Comparison of ENCODE assay signal across 1 cellular context in genomic region chr18:8630546-8630945, GRCh38.
A peak's percentile ranks its signal among the peaks of the same experiment; 100 is the strongest.
TF ChIP-seq lines count a peak whose summit lies in the region.

No MANE protein-coding gene starts in this region.

TF ChIP-seq in HepG2, 621 proteins besides CTCF, POLR2A, EP300 and RAD21 (continued from another document and continues in another):
- TF ChIP-seq ZBTB10 (CRISPR knock-in tag; IDR thresholded peaks at IDR 0.05; ENCODE audit: borderline replicate concordance): no peak
- no peak; the same call in 1 of the 2 replicates for TF ChIP-seq NCOA2 (CRISPR knock-in tag; IDR thresholded peaks at IDR 0.05)
- no peak for TF ChIP-seq ZNF431 (CRISPR knock-in tag; IDR thresholded peaks at IDR 0.05; ENCODE audit: borderline replicate concordance, low read depth)
- TF ChIP-seq PLSCR1 (CRISPR knock-in tag; IDR thresholded peaks at IDR 0.05; ENCODE audit: borderline replicate concordance): no peak
- TF ChIP-seq SMAD1 (CRISPR knock-in tag; IDR thresholded peaks at IDR 0.05; ENCODE audit: borderline replicate concordance, low read depth): no peak
- no peak for TF ChIP-seq ZNF792 (CRISPR knock-in tag; IDR thresholded peaks at IDR 0.05)
- TF ChIP-seq ZNF710 (CRISPR knock-in tag; IDR thresholded peaks at IDR 0.05; ENCODE audit: borderline replicate concordance): no peak
- TF ChIP-seq E2F2 (CRISPR knock-in tag; IDR thresholded peaks at IDR 0.05; ENCODE audit: borderline replicate concordance): no peak
- no peak for TF ChIP-seq ZNF512 (CRISPR knock-in tag; IDR thresholded peaks at IDR 0.05)
- TF ChIP-seq HOXD1 (CRISPR knock-in tag; IDR thresholded peaks at IDR 0.05): 0 out of 2 replicates have a peak, but pooled peaks have one; percentile 31
- TF ChIP-seq POGK (CRISPR knock-in tag; conservative IDR thresholded peaks at IDR 0.05): no peak
- no peak for TF ChIP-seq ZSCAN5A (CRISPR knock-in tag; IDR thresholded peaks at IDR 0.05; ENCODE audit: borderline replicate concordance)
- no peak for TF ChIP-seq AHR (CRISPR knock-in tag; IDR thresholded peaks at IDR 0.05)
- no peak for TF ChIP-seq ARNT (IDR thresholded peaks at IDR 0.05)
- no peak for TF ChIP-seq FOXP1 (IDR thresholded peaks at IDR 0.05)
- peak; percentile 28; the same call in 1 of the 2 replicates for TF ChIP-seq FOXP1 (CRISPR knock-in tag; IDR thresholded peaks at IDR 0.05)
- no peak for TF ChIP-seq ZFAT (CRISPR knock-in tag; conservative IDR thresholded peaks at IDR 0.05)
- TF ChIP-seq GFI1 (CRISPR knock-in tag; IDR thresholded peaks at IDR 0.05; ENCODE audit: borderline replicate concordance): no peak
- TF ChIP-seq ZNF20 (CRISPR knock-in tag; IDR thresholded peaks at IDR 0.05): no peak
- no peak for TF ChIP-seq ZNF275 (CRISPR knock-in tag; IDR thresholded peaks at IDR 0.05; ENCODE audit: borderline replicate concordance)
- no peak for TF ChIP-seq RAD51 (IDR thresholded peaks at IDR 0.05; ENCODE audit: borderline replicate concordance)
- no peak for TF ChIP-seq HBP1 (CRISPR knock-in tag; IDR thresholded peaks at IDR 0.05; ENCODE audit: low read depth)
- TF ChIP-seq IRF2 (CRISPR knock-in tag; IDR thresholded peaks at IDR 0.05): no peak
- no peak for TF ChIP-seq MAZ (IDR thresholded peaks at IDR 0.05; ENCODE audit: borderline replicate concordance, low read depth, low read length)
- no peak for TF ChIP-seq MAZ (CRISPR knock-in tag; IDR thresholded peaks at IDR 0.05; ENCODE audit: low read depth)
- no peak for TF ChIP-seq ZNF142 (CRISPR knock-in tag; IDR thresholded peaks at IDR 0.05)
- TF ChIP-seq ZNF343 (CRISPR knock-in tag; IDR thresholded peaks at IDR 0.05): no peak
- no peak for TF ChIP-seq HOXA3 (CRISPR knock-in tag; IDR thresholded peaks at IDR 0.05)
- TF ChIP-seq FOXO1 (CRISPR knock-in tag; IDR thresholded peaks at IDR 0.05): no peak
- TF ChIP-seq TRAFD1 (CRISPR knock-in tag; IDR thresholded peaks at IDR 0.05; ENCODE audit: borderline replicate concordance): no peak
- TF ChIP-seq HMG20A (CRISPR knock-in tag; IDR thresholded peaks at IDR 0.05; ENCODE audit: borderline replicate concordance): no peak
